21 cellular contexts compared by ENCODE assay signal in genomic region chr12:65505321-65506121, GRCh38.
"Had no signal": no experiment of that assay in that cellular context is flagged by ENCODE, and none has a peak within 500 bp of the region (broad histone marks: within the 10 kb centered on the region; RNA-seq: fewer than 3 reads in every experiment).

No MANE protein-coding gene starts in this region.

- H3K9me3 Mint-ChIP-seq: activated CD4-positive, alpha-beta memory T cell treated with anti-CD3 and anti-CD28 coated beads, Interleukin-2, amount 10 ng/mL, durations not matched to agents 7 days and 5 days; activated naive CD4-positive, alpha-beta T cell treated with anti-CD3 and anti-CD28 coated beads, Interleukin-2, amount 10 ng/mL, durations not matched to agents 7 days and 5 days; activated T-helper 2 cell treated with anti-CD3 and anti-CD28 coated beads, Interferon-gamma antibody, Interleukin-2, Interleukin-4, amounts not matched to agents 10 μg/mL and 5 μg/mL and 100 μg/mL, durations not matched to agents 14 hours and 24 hours and 36 hours; natural killer cell treated with Interleukin-12 subunit alpha and Interleukin-12 subunit beta and Interleukin-15 and Interleukin-18, amount 100 ng/mL, for 72 hours; stimulated activated naive CD8-positive, alpha-beta T cell treated with anti-CD3 and anti-CD28 coated beads, Interleukin-15, Interleukin-2, amounts not matched to agents 100 ng/mL and 50 ng/mL, for 24 hours; T-helper 2 cell treated with Interferon-gamma antibody and Interleukin-4, amounts not matched to agents 5 μg/mL and 100 μg/mL, for 36 hours; type B pancreatic cell had no signal

- FAIRE-seq: bronchial epithelial cell had no signal

- H3K36me3 ChIP-seq: esophagus squamous epithelium, heart right ventricle, lower lobe of right lung, suprapubic skin had no signal

- H3K27me3 Mint-ChIP-seq: activated CD4-positive, alpha-beta memory T cell treated with anti-CD3 and anti-CD28 coated beads, Interleukin-2, amount 10 ng/mL, durations not matched to agents 7 days and 5 days; activated CD8-positive, alpha-beta memory T cell treated with anti-CD3 and anti-CD28 coated beads, Interleukin-2, amount 10 ng/mL, durations not matched to agents 7 days and 5 days had no signal

- H3K27ac Mint-ChIP-seq: activated CD4-positive, alpha-beta memory T cell treated with anti-CD3 and anti-CD28 coated beads, Interleukin-2, amount 10 ng/mL, durations not matched to agents 7 days and 5 days; activated CD8-positive, alpha-beta memory T cell treated with anti-CD3 and anti-CD28 coated beads, Interleukin-2, amount 10 ng/mL, durations not matched to agents 7 days and 5 days; activated naive CD4-positive, alpha-beta T cell treated with anti-CD3 and anti-CD28 coated beads, Interleukin-2, amount 10 ng/mL, durations not matched to agents 7 days and 5 days; activated T-helper 2 cell treated with anti-CD3 and anti-CD28 coated beads, Interferon-gamma antibody, Interleukin-2, Interleukin-4, amounts not matched to agents 10 μg/mL and 5 μg/mL and 100 μg/mL, durations not matched to agents 14 hours and 24 hours and 36 hours; effector memory CD8-positive, alpha-beta T cell; natural killer cell treated with Interleukin-12 subunit alpha and Interleukin-12 subunit beta and Interleukin-15 and Interleukin-18, amount 100 ng/mL, for 72 hours; stimulated activated naive CD8-positive, alpha-beta T cell treated with anti-CD3 and anti-CD28 coated beads, Interleukin-15, Interleukin-2, amounts not matched to agents 100 ng/mL and 50 ng/mL, for 24 hours; T-helper 2 cell treated with Interferon-gamma antibody and Interleukin-4, amounts not matched to agents 5 μg/mL and 100 μg/mL, for 36 hours; type B pancreatic cell had no signal

- H3K4me3 Mint-ChIP-seq: activated CD4-positive, alpha-beta memory T cell treated with anti-CD3 and anti-CD28 coated beads, Interleukin-2, amount 10 ng/mL, durations not matched to agents 7 days and 5 days; activated CD8-positive, alpha-beta memory T cell treated with anti-CD3 and anti-CD28 coated beads, Interleukin-2, amount 10 ng/mL, durations not matched to agents 7 days and 5 days; activated naive CD4-positive, alpha-beta T cell treated with anti-CD3 and anti-CD28 coated beads, Interleukin-2, amount 10 ng/mL, durations not matched to agents 7 days and 5 days; effector memory CD8-positive, alpha-beta T cell; natural killer cell treated with Interleukin-12 subunit alpha and Interleukin-12 subunit beta and Interleukin-15 and Interleukin-18, amount 100 ng/mL, for 72 hours; stimulated activated naive CD8-positive, alpha-beta T cell treated with anti-CD3 and anti-CD28 coated beads, Interleukin-15, Interleukin-2, amounts not matched to agents 100 ng/mL and 50 ng/mL, for 24 hours; T-helper 2 cell treated with Interferon-gamma antibody and Interleukin-4, amounts not matched to agents 5 μg/mL and 100 μg/mL, for 36 hours; type B pancreatic cell had no signal

- H3K4me1 Mint-ChIP-seq: activated CD4-positive, alpha-beta memory T cell treated with anti-CD3 and anti-CD28 coated beads, Interleukin-2, amount 10 ng/mL, durations not matched to agents 7 days and 5 days; activated CD8-positive, alpha-beta memory T cell treated with anti-CD3 and anti-CD28 coated beads, Interleukin-2, amount 10 ng/mL, durations not matched to agents 7 days and 5 days; activated naive CD4-positive, alpha-beta T cell treated with anti-CD3 and anti-CD28 coated beads, Interleukin-2, amount 10 ng/mL, durations not matched to agents 7 days and 5 days had no signal

- DNase-seq: activated CD4-positive, alpha-beta memory T cell treated with anti-CD3 and anti-CD28 coated beads, Interleukin-2, amount 10 ng/mL, durations not matched to agents 7 days and 5 days; activated CD4-positive, alpha-beta T cell treated with anti-CD3 and anti-CD28 coated beads for 48 hours; activated CD4-positive, CD25-positive, alpha-beta regulatory T cell; activated CD8-positive, alpha-beta memory T cell treated with anti-CD3 and anti-CD28 coated beads, Interleukin-2, amount 10 ng/mL, durations not matched to agents 7 days and 5 days; activated naive CD4-positive, alpha-beta T cell treated with anti-CD3 and anti-CD28 coated beads, Interleukin-2, amount 10 ng/mL, durations not matched to agents 7 days and 5 days; aorta; dermis blood vessel endothelial cell; effector memory CD8-positive, alpha-beta T cell; esophagus squamous epithelium; heart right ventricle; left colon; lower lobe of right lung; right cardiac atrium; stimulated activated CD4-positive, alpha-beta T cell treated with anti-CD3 and anti-CD28 coated beads, Interleukin-2, amount 100 ng/mL, for 48 hours had no signal

- ATAC-seq: activated CD8-positive, alpha-beta memory T cell treated with anti-CD3 and anti-CD28 coated beads, Interleukin-2, amount 10 ng/mL, durations not matched to agents 7 days and 5 days; effector memory CD8-positive, alpha-beta T cell; heart right ventricle; left colon; lower lobe of right lung; natural killer cell treated with Interleukin-12 subunit alpha and Interleukin-12 subunit beta and Interleukin-15 and Interleukin-18, amount 100 ng/mL, for 72 hours; right cardiac atrium had no signal

- H3K27ac ChIP-seq: esophagus squamous epithelium, heart right ventricle, lower lobe of right lung, suprapubic skin had no signal

- H3K4me3 ChIP-seq: esophagus squamous epithelium, heart right ventricle, lower lobe of right lung, suprapubic skin had no signal

- H3K9me3 ChIP-seq: esophagus squamous epithelium, heart right ventricle, lower lobe of right lung, suprapubic skin had no signal

- H3K36me3 Mint-ChIP-seq: activated CD8-positive, alpha-beta memory T cell treated with anti-CD3 and anti-CD28 coated beads, Interleukin-2, amount 10 ng/mL, durations not matched to agents 7 days and 5 days; activated naive CD4-positive, alpha-beta T cell treated with anti-CD3 and anti-CD28 coated beads, Interleukin-2, amount 10 ng/mL, durations not matched to agents 7 days and 5 days; natural killer cell treated with Interleukin-12 subunit alpha and Interleukin-12 subunit beta and Interleukin-15 and Interleukin-18, amount 100 ng/mL, for 72 hours; type B pancreatic cell had no signal

- H3K27me3 ChIP-seq: suprapubic skin had no signal
